Comparison of ENCODE assay signal across 30 cellular contexts in the genomic region with DNA sequence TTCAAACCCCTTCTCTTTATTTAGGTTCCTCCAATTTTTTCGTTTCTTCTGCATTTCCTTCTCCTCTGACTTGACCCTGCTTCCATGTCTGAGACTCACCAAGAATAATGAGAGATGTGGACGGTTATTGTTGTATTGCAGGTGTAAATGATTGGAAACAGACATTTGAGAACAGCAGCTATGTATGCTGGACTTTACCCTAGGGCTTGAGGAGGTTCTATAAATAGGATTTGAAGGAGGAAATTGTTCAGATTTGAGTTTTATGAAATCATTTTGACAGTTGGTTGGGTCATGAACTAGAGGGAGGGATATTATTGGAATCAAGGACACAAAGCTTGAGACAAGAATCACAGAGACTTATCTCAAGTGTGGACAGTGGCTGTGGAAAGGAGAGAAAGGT.
"Had no signal": no experiment of that assay in that cellular context is flagged by ENCODE, and none has a peak within 500 bp of the region (broad histone marks: within the 10 kb centered on the region; RNA-seq: fewer than 3 reads in every experiment).

No MANE protein-coding gene starts in this region.

- H3K27ac Mint-ChIP-seq: activated CD4-positive, alpha-beta memory T cell treated with anti-CD3 and anti-CD28 coated beads, Interleukin-2, amount 10 ng/mL, durations not matched to agents 7 days and 5 days; activated CD8-positive, alpha-beta memory T cell treated with anti-CD3 and anti-CD28 coated beads, Interleukin-2, amount 10 ng/mL, durations not matched to agents 7 days and 5 days; activated naive CD4-positive, alpha-beta T cell treated with anti-CD3 and anti-CD28 coated beads, Interleukin-2, amount 10 ng/mL, durations not matched to agents 7 days and 5 days; activated naive CD8-positive, alpha-beta T cell had no signal

- H3K4me3 Mint-ChIP-seq: activated CD4-positive, alpha-beta memory T cell treated with anti-CD3 and anti-CD28 coated beads, Interleukin-2, amount 10 ng/mL, durations not matched to agents 7 days and 5 days; activated CD8-positive, alpha-beta memory T cell treated with anti-CD3 and anti-CD28 coated beads, Interleukin-2, amount 10 ng/mL, durations not matched to agents 7 days and 5 days; activated naive CD4-positive, alpha-beta T cell treated with anti-CD3 and anti-CD28 coated beads, Interleukin-2, amount 10 ng/mL, durations not matched to agents 7 days and 5 days; activated naive CD8-positive, alpha-beta T cell had no signal

- H3K27me3 Mint-ChIP-seq: activated CD4-positive, alpha-beta memory T cell treated with anti-CD3 and anti-CD28 coated beads, Interleukin-2, amount 10 ng/mL, durations not matched to agents 7 days and 5 days; activated CD8-positive, alpha-beta memory T cell treated with anti-CD3 and anti-CD28 coated beads, Interleukin-2, amount 10 ng/mL, durations not matched to agents 7 days and 5 days; activated naive CD4-positive, alpha-beta T cell treated with anti-CD3 and anti-CD28 coated beads, Interleukin-2, amount 10 ng/mL, durations not matched to agents 7 days and 5 days had no signal

- H3K36me3 ChIP-seq: brain microvascular endothelial cell, WERI-Rb-1 had no signal

- DNase-seq: activated CD4-positive, alpha-beta memory T cell treated with anti-CD3 and anti-CD28 coated beads, Interleukin-2, amount 10 ng/mL, durations not matched to agents 7 days and 5 days; activated CD4-positive, alpha-beta T cell treated with anti-CD3 and anti-CD28 coated beads for 1 hour; activated CD4-positive, alpha-beta T cell treated with anti-CD3 and anti-CD28 coated beads for 48 hours; activated CD4-positive, CD25-positive, alpha-beta regulatory T cell; activated CD8-positive, alpha-beta memory T cell treated with anti-CD3 and anti-CD28 coated beads for 24 hours; activated CD8-positive, alpha-beta memory T cell treated with anti-CD3 and anti-CD28 coated beads, Interleukin-2, amount 10 ng/mL, durations not matched to agents 7 days and 5 days; activated CD8-positive, alpha-beta memory T cell treated with anti-CD3 and anti-CD28 coated beads, Interleukin-2, amount 50 U/mL, for 48 hours; activated effector memory CD4-positive, alpha-beta T cell treated with Interleukin-2 at 50 U/mL for 16 hours; activated naive CD4-positive, alpha-beta T cell treated with anti-CD3 and anti-CD28 coated beads, Interleukin-2, amount 10 ng/mL, durations not matched to agents 7 days and 5 days; activated T-cell treated with anti-CD3 and anti-CD28 coated beads, Interleukin-2, amount 50 U/mL, for 48 hours; amniotic stem cell; aorta; brain microvascular endothelial cell; Karpas-422; KBM-7; NCI-H1105; NCI-H1417 treated with DMSO at 0.1 percent for 48 hours; NCI-H187 treated with DMSO at 0.1 percent for 48 hours; NCI-H2081 treated with DMSO at 0.1 percent for 48 hours; NCI-H226; NCI-H446 treated with DMSO at 0.1 percent for 48 hours; NCI-H524; OCI-M1; Right ventricle myocardium superior; SW 1271; T-helper 1 cell; T-helper 2 cell; T-helper 9 cell; WERI-Rb-1 had no signal

- H3K9me3 Mint-ChIP-seq: activated CD4-positive, alpha-beta memory T cell treated with anti-CD3 and anti-CD28 coated beads, Interleukin-2, amount 10 ng/mL, durations not matched to agents 7 days and 5 days; activated naive CD4-positive, alpha-beta T cell treated with anti-CD3 and anti-CD28 coated beads, Interleukin-2, amount 10 ng/mL, durations not matched to agents 7 days and 5 days had no signal

- ATAC-seq: activated CD8-positive, alpha-beta memory T cell treated with anti-CD3 and anti-CD28 coated beads, Interleukin-2, amount 10 ng/mL, durations not matched to agents 7 days and 5 days had no signal

- H3K36me3 Mint-ChIP-seq: activated CD8-positive, alpha-beta memory T cell treated with anti-CD3 and anti-CD28 coated beads, Interleukin-2, amount 10 ng/mL, durations not matched to agents 7 days and 5 days; activated naive CD4-positive, alpha-beta T cell treated with anti-CD3 and anti-CD28 coated beads, Interleukin-2, amount 10 ng/mL, durations not matched to agents 7 days and 5 days; activated naive CD8-positive, alpha-beta T cell had no signal

- H3K27ac ChIP-seq: brain microvascular endothelial cell, WERI-Rb-1 had no signal

- H3K27me3 ChIP-seq: brain microvascular endothelial cell had no signal

- H3K4me1 Mint-ChIP-seq: activated CD4-positive, alpha-beta memory T cell treated with anti-CD3 and anti-CD28 coated beads, Interleukin-2, amount 10 ng/mL, durations not matched to agents 7 days and 5 days; activated CD8-positive, alpha-beta memory T cell treated with anti-CD3 and anti-CD28 coated beads, Interleukin-2, amount 10 ng/mL, durations not matched to agents 7 days and 5 days; activated naive CD4-positive, alpha-beta T cell treated with anti-CD3 and anti-CD28 coated beads, Interleukin-2, amount 10 ng/mL, durations not matched to agents 7 days and 5 days had no signal
